In the genomic region with DNA sequence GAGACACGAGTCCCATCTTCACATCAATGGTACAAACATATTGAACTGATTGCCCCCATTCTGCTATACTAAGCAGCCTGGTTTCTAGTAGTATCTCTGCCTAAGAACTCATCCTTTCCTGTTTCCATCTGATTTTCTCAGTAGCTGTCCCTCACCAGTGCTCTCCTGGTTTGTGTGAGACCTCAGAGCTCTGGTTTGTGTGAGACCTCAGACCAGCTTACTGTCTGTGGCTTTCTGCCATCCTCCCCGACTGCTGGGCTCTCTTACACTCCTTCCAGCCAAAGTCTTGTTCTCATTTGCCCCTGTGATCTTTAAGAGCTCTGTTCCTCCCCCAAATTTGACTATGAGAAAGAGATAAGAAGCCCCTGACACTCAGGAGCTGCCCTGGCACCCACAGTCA, we compare ENCODE assay signal across 1 cellular context.
TF ChIP-seq lines count a peak whose summit lies in the region.

No MANE protein-coding gene starts in this region.

TF ChIP-seq in GM23338, 12 proteins besides CTCF, POLR2A, EP300 and RAD21:
- no peak for TF ChIP-seq JUNB (IDR thresholded peaks at IDR 0.05; ENCODE audit: unreplicated experiment)
- no peak for TF ChIP-seq STAT1 (IDR thresholded peaks at IDR 0.05; ENCODE audit: unreplicated experiment)
- TF ChIP-seq, protein P1, sequence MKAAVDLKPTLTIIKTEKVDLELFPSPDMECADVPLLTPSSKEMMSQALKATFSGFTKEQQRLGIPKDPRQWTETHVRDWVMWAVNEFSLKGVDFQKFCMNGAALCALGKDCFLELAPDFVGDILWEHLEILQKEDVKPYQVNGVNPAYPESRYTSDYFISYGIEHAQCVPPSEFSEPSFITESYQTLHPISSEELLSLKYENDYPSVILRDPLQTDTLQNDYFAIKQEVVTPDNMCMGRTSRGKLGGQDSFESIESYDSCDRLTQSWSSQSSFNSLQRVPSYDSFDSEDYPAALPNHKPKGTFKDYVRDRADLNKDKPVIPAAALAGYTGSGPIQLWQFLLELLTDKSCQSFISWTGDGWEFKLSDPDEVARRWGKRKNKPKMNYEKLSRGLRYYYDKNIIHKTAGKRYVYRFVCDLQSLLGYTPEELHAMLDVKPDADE (IDR thresholded peaks at IDR 0.05), result no peak
- no peak for TF ChIP-seq POLR2AphosphoS5 (IDR thresholded peaks at IDR 0.05; ENCODE audit: low read depth)
- TF ChIP-seq, protein P2, sequence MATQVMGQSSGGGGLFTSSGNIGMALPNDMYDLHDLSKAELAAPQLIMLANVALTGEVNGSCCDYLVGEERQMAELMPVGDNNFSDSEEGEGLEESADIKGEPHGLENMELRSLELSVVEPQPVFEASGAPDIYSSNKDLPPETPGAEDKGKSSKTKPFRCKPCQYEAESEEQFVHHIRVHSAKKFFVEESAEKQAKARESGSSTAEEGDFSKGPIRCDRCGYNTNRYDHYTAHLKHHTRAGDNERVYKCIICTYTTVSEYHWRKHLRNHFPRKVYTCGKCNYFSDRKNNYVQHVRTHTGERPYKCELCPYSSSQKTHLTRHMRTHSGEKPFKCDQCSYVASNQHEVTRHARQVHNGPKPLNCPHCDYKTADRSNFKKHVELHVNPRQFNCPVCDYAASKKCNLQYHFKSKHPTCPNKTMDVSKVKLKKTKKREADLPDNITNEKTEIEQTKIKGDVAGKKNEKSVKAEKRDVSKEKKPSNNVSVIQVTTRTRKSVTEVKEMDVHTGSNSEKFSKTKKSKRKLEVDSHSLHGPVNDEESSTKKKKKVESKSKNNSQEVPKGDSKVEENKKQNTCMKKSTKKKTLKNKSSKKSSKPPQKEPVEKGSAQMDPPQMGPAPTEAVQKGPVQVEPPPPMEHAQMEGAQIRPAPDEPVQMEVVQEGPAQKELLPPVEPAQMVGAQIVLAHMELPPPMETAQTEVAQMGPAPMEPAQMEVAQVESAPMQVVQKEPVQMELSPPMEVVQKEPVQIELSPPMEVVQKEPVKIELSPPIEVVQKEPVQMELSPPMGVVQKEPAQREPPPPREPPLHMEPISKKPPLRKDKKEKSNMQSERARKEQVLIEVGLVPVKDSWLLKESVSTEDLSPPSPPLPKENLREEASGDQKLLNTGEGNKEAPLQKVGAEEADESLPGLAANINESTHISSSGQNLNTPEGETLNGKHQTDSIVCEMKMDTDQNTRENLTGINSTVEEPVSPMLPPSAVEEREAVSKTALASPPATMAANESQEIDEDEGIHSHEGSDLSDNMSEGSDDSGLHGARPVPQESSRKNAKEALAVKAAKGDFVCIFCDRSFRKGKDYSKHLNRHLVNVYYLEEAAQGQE (IDR thresholded peaks at IDR 0.05; ENCODE audit: unreplicated experiment), result no peak
- no peak for TF ChIP-seq ZNF114 (CRISPR knock-in tag; IDR thresholded peaks at IDR 0.05)
